In genomic region chr5:62306494-62307363, GRCh38 we compare ENCODE assay signal across 8 cellular contexts. TPM values are rescaled to one million over a fixed set of nuclear protein-coding genes. Genes with fewer than 3 reads are reported as not detected.
DNase-seq lines count a peak whose midpoint lies in the region; ATAC-seq and TF ChIP-seq lines count a peak whose summit lies in the region.

No MANE protein-coding gene starts in this region.

- peak overlapping the region; percentile 92 for H3K4me2 ChIP-seq in osteoblast (ENCODE audit: insufficient read depth, low read length)

- H3K4me1 ChIP-seq in osteoblast (ENCODE audit: insufficient read depth, low read length) (peaks cover 17% of the 10 kb centered on the region), tibial artery (peaks cover 0 to 21% (median 16%) of the 10 kb centered on the region in 4 donors)

- peak overlapping the region; percentile 55 for H3K4me3 ChIP-seq in AG09309 (ENCODE audit: control insufficient read depth, low read depth, low read length)
- peak overlapping the region; percentile 91 for H3K4me3 ChIP-seq in osteoblast (ENCODE audit: insufficient read depth, low read length)
- H3K4me3 ChIP-seq in tibial artery, result peak overlapping the region; percentile 95 to 99

- peak overlapping the region; percentile 95 for H3K4me3 Mint-ChIP-seq in activated naive CD4-positive, alpha-beta T cell treated with anti-CD3 and anti-CD28 coated beads for 36 hours
- H3K4me3 Mint-ChIP-seq in glutamatergic neuron (ENCODE audit: unreplicated experiment), result peak overlapping the region; percentile 100

- H3K9me3 Mint-ChIP-seq in activated naive CD4-positive, alpha-beta T cell treated with anti-CD3 and anti-CD28 coated beads for 36 hours, result no peaks in the 10 kb centered on the region
- H3K9me3 Mint-ChIP-seq in glutamatergic neuron (ENCODE audit: unreplicated experiment), result peaks cover 9% of the 10 kb centered on the region

- H2AFZ ChIP-seq in osteoblast (ENCODE audit: low read length), result peak overlapping the region; percentile 86

- no peaks in the 10 kb centered on the region for H3K27me3 ChIP-seq in osteoblast (ENCODE audit: insufficient read depth, low read length)
- H3K27me3 ChIP-seq in tibial artery, result no peaks in the 10 kb centered on the region

- intact Hi-C loops in activated naive CD4-positive, alpha-beta T cell treated with anti-CD3 and anti-CD28 coated beads for 36 hours (cut with micrococcal nuclease), result loop anchor here (1.0 to 10.0 kb wide), 7 partner anchors 48 to 1142 kb away; partner anchors contain the start of genes DIMT1, IPO11 and SMIM15
- intact Hi-C loops in tibial artery (cut with DNase I; ENCODE audit: low total_unique reads), result loop anchor here (10.0 kb wide), 1 partner anchor 82 kb away; no protein-coding TSS in a partner anchor

- H3K79me2 ChIP-seq in osteoblast (ENCODE audit: insufficient read depth, low read length), result peaks cover 55% of the 10 kb centered on the region

- H4K20me1 ChIP-seq in osteoblast (ENCODE audit: insufficient read depth, low read length), result peaks cover 26% of the 10 kb centered on the region

- TF ChIP-seq CTCF in AG09309 (IDR thresholded peaks at IDR 0.05; ENCODE audit: control insufficient read depth, insufficient read depth, low read depth, low read length, missing control alignments), result no peak
- no peak for TF ChIP-seq CTCF in RWPE1 (conservative IDR thresholded peaks at IDR 0.05; ENCODE audit: low read depth)
- TF ChIP-seq CTCF in glutamatergic neuron (IDR thresholded peaks at IDR 0.05; ENCODE audit: partially characterized antibody, unreplicated experiment), result no peak
- no peak for TF ChIP-seq CTCF in osteoblast (IDR thresholded peaks at IDR 0.05; ENCODE audit: extremely low read depth, low read depth, low read length)
- TF ChIP-seq CTCF in tibial artery (IDR thresholded peaks at IDR 0.05), result no peak

- DNase-seq in AG09309 (ENCODE audit: low read depth), result no peak
- DNase-seq in RWPE1 (ENCODE audit: low spot score), result peak; percentile 60
- peak; percentile 77 for DNase-seq in activated naive CD4-positive, alpha-beta T cell treated with anti-CD3 and anti-CD28 coated beads for 36 hours
- DNase-seq in glutamatergic neuron, result peak; percentile 72
- peak; percentile 91 for DNase-seq in osteoblast (ENCODE audit: insufficient read length, low spot score, missing footprints)
- peak; percentile 55 to 70 for DNase-seq in tibial artery

- H3K9me3 ChIP-seq in osteoblast (ENCODE audit: low read depth, low read length), result no peaks in the 10 kb centered on the region
- H3K9me3 ChIP-seq in tibial artery, result no peaks in the 10 kb centered on the region

- ATAC-seq in GM18909 (IDR thresholded peaks at IDR 0.05; ENCODE audit: poor library complexity, unreplicated experiment) (peak; percentile 27), HG03159 (IDR thresholded peaks at IDR 0.05; ENCODE audit: unreplicated experiment) (peak; percentile 19)

- H3K27ac ChIP-seq in RWPE1, result peak overlapping the region; percentile 92
- peak overlapping the region; percentile 72 for H3K27ac ChIP-seq in osteoblast (ENCODE audit: low read depth, low read length)
- peak overlapping the region; percentile 86 to 91 for H3K27ac ChIP-seq in tibial artery

- H3K27ac Mint-ChIP-seq in activated naive CD4-positive, alpha-beta T cell treated with anti-CD3 and anti-CD28 coated beads for 36 hours, result peak overlapping the region; percentile 93
- H3K27ac Mint-ChIP-seq in glutamatergic neuron (ENCODE audit: unreplicated experiment), result peak overlapping the region; percentile 99

- CTCF ChIA-PET in RWPE1 (lab: Yijun Ruan, JAX), result interaction anchor here (0.7 kb wide), 1 partner anchor 41 kb away, joined by 5 read pairs; no protein-coding TSS in a partner anchor
- CTCF ChIA-PET in activated naive CD4-positive, alpha-beta T cell treated with anti-CD3 and anti-CD28 coated beads for 36 hours (lab: Charles Lee), result interaction anchor here (0.7 to 1.0 kb wide), 4 partner anchors 9 to 123 kb away, joined by 3 to 4 read pairs (median 4); no protein-coding TSS in a partner anchor

- H3K36me3 Mint-ChIP-seq in activated naive CD4-positive, alpha-beta T cell treated with anti-CD3 and anti-CD28 coated beads for 36 hours (ENCODE audit: low read depth), result peaks cover 29% of the 10 kb centered on the region
- H3K36me3 Mint-ChIP-seq in glutamatergic neuron (ENCODE audit: unreplicated experiment), result no peaks in the 10 kb centered on the region

- no peaks in the 10 kb centered on the region for H3K36me3 ChIP-seq in osteoblast (ENCODE audit: insufficient read depth, low read length)
- no peaks in the 10 kb centered on the region for H3K36me3 ChIP-seq in tibial artery

- H3K4me1 Mint-ChIP-seq in activated naive CD4-positive, alpha-beta T cell treated with anti-CD3 and anti-CD28 coated beads for 36 hours (ENCODE audit: low read depth), result peaks cover 55% of the 10 kb centered on the region
- peaks cover 35% of the 10 kb centered on the region for H3K4me1 Mint-ChIP-seq in glutamatergic neuron (ENCODE audit: low read depth, unreplicated experiment)

- H3K27me3 Mint-ChIP-seq in activated naive CD4-positive, alpha-beta T cell treated with anti-CD3 and anti-CD28 coated beads for 36 hours (ENCODE audit: low read depth), result no peaks in the 10 kb centered on the region
- H3K27me3 Mint-ChIP-seq in glutamatergic neuron (ENCODE audit: unreplicated experiment), result peaks cover 8% of the 10 kb centered on the region

- POLR2A ChIA-PET in RWPE1 (lab: Yijun Ruan, JAX; ENCODE audit: low non-redundant PET), result interaction anchor here (0.6 kb wide), 2 partner anchors 52 to 79 kb away, joined by 3 read pairs; no protein-coding TSS in a partner anchor

RNA-seq across cellular contexts. Expression of gene KIF2A, which starts 0.7 kb away (rescaled TPM):
- total RNA-seq in activated naive CD4-positive, alpha-beta T cell treated with anti-CD3 and anti-CD28 coated beads for 36 hours, result 100 to 1,000 TPM; 101 to 117 TPM
- 91.7 TPM for total RNA-seq in glutamatergic neuron (ENCODE audit: unreplicated experiment)
- total RNA-seq in osteoblast, result 52.8 and 57.8 TPM in 2 replicates
